8 cellular contexts compared by ENCODE assay signal in genomic region chr6:131135244-131136020, GRCh38. TPM values are rescaled to one million over a fixed set of nuclear protein-coding genes. Genes with fewer than 3 reads are reported as not detected.
DNase-seq lines count a peak whose midpoint lies in the region; ATAC-seq and TF ChIP-seq lines count a peak whose summit lies in the region.

Gene AKAP7, plus strand, starts transcription at chr6:131135467. Its CDS starts 297 bp downstream, at chr6:131135764.

- 0 out of 2 replicates have a peak within 1 kb of the TSS, but pooled peaks have one; percentile 37 for H3K9ac ChIP-seq in Karpas-422 (ENCODE audit: low read length)

- 0 out of 2 replicates have a peak, but pooled peaks cover 4% of the 10 kb centered on the region for H3K9me2 ChIP-seq in GM23338 (ENCODE audit: insufficient read depth)
- no peaks in the 10 kb centered on the region for H3K9me2 ChIP-seq in Karpas-422 (replicated peaks; ENCODE audit: insufficient read depth, low read length)

- H3K27ac Mint-ChIP-seq in GM23338: peak within 1 kb of the TSS; percentile 91

- peak within 1 kb of the TSS; percentile 93 for H3K4me2 ChIP-seq in GM23338
- H3K4me2 ChIP-seq in Karpas-422 (ENCODE audit: low read depth, low read length, poor library complexity, severe bottlenecking): peak within 1 kb of the TSS; percentile 51

- H3K4me3 ChIP-seq in GM23338: peak within 1 kb of the TSS; percentile 75
- H3K4me3 ChIP-seq in Karpas-422 (ENCODE audit: low read length): peak within 1 kb of the TSS; percentile 46; the same call in 1 of the 2 replicates
- H3K4me3 ChIP-seq in choroid plexus epithelial cell (ENCODE audit: low read depth, low read length): peak within 1 kb of the TSS; percentile 81

- peaks cover 17% of the 10 kb centered on the region for H3K4me1 Mint-ChIP-seq in GM23338

- no peaks in the 10 kb centered on the region for H3K36me3 ChIP-seq in GM23338 (ENCODE audit: insufficient read depth)
- no peaks in the 10 kb centered on the region for H3K36me3 ChIP-seq in Karpas-422 (ENCODE audit: insufficient read depth, low read length)

- H3K36me3 Mint-ChIP-seq in GM23338 (ENCODE audit: low read depth): peaks cover 5% of the 10 kb centered on the region

- peak; percentile 69 for DNase-seq in G401 (ENCODE audit: low spot score)
- DNase-seq in GM23338 (ENCODE audit: low spot score): peak; percentile 91
- no peak for DNase-seq in Karpas-422
- DNase-seq in activated CD4-positive, alpha-beta T cell treated with anti-CD3 and anti-CD28 coated beads for 1 hour: peak; percentile 27
- DNase-seq in choroid plexus epithelial cell (ENCODE audit: low read depth): peak; percentile 46
- peak; percentile 41 for DNase-seq in kidney glomerular epithelial cell (lab: John Stamatoyannopoulos, UW)
- DNase-seq in stimulated activated CD4-positive, alpha-beta T cell treated with anti-CD3 and anti-CD28 coated beads, Interleukin-15, amount 100 ng/mL, for 48 hours (ENCODE audit: low read depth in 2 of 2): peak; percentile 30 to 42
- no peak for DNase-seq in NCI-H345 treated with DMSO at 0.1 percent for 48 hours (lab: John Stamatoyannopoulos, UW; ENCODE audit: unreplicated experiment)

- ATAC-seq in GM23338: peak; percentile 89

- no peaks in the 10 kb centered on the region for H4K20me1 ChIP-seq in GM23338 (replicated peaks; ENCODE audit: insufficient read depth)
- no peaks in the 10 kb centered on the region for H4K20me1 ChIP-seq in Karpas-422 (ENCODE audit: insufficient read depth, low read depth, low read length)

- TF ChIP-seq CTCF in GM23338 (conservative IDR thresholded peaks at IDR 0.05; ENCODE audit: low read depth in 2 of 2) (no peak; a peak in 1 of 4 replicates), choroid plexus epithelial cell (conservative IDR thresholded peaks at IDR 0.05; ENCODE audit: low read depth, low read length) (no peak)

- no peaks in the 10 kb centered on the region for H3K79me2 ChIP-seq in GM23338 (replicated peaks; ENCODE audit: insufficient read depth)
- no peaks in the 10 kb centered on the region for H3K79me2 ChIP-seq in Karpas-422 (ENCODE audit: low read length)

- H3K27me3 Mint-ChIP-seq in GM23338 (ENCODE audit: insufficient read depth, low read depth, poor library complexity): peaks cover 9% of the 10 kb centered on the region

- no peaks in the 10 kb centered on the region for H3F3A ChIP-seq in GM23338 (replicated peaks; ENCODE audit: low read depth)

- H3K4me1 ChIP-seq in GM23338 (ENCODE audit: insufficient read depth) (peaks cover 21% of the 10 kb centered on the region), Karpas-422 (ENCODE audit: low read length) (peaks cover 3% of the 10 kb centered on the region; the same call in 1 of the 2 replicates)

- no peaks in the 10 kb centered on the region for H3K9me3 ChIP-seq in Karpas-422 (ENCODE audit: low read length)

- H3K27me3 ChIP-seq in GM23338 (ENCODE audit: insufficient read depth): peaks cover 17% of the 10 kb centered on the region; the same call in 1 of the 2 replicates
- H3K27me3 ChIP-seq in Karpas-422 (ENCODE audit: low read length): no peaks in the 10 kb centered on the region

- no peaks in the 10 kb centered on the region for H3K9me3 Mint-ChIP-seq in GM23338

- peak within 1 kb of the TSS; percentile 52; the same call in 1 of the 2 replicates for H3K27ac ChIP-seq in GM23338 (ENCODE audit: low read depth)
- no peak within 1 kb of the TSS for H3K27ac ChIP-seq in Karpas-422 (ENCODE audit: low read length)

- H2AFZ ChIP-seq in GM23338 (peak within 1 kb of the TSS; percentile 98), Karpas-422 (ENCODE audit: low read length) (no peak within 1 kb of the TSS)

- peak within 1 kb of the TSS; percentile 81 for H3K4me3 Mint-ChIP-seq in GM23338

- in situ Hi-C loops in G401 (cut with HindIII; ENCODE audit: low sequenced_read_pairs): no loop called here

TF ChIP-seq in GM23338, 12 proteins besides CTCF, POLR2A, EP300 and RAD21:
- TF ChIP-seq REST (IDR thresholded peaks at IDR 0.05; ENCODE audit: unreplicated experiment) (no peak), EZH2 (IDR thresholded peaks at IDR 0.05; ENCODE audit: low read depth, unreplicated experiment) (no peak), CREB1 (CRISPR knock-in tag; IDR thresholded peaks at IDR 0.05; ENCODE audit: low read depth) (peak; percentile 73), POLR2AphosphoS5 (IDR thresholded peaks at IDR 0.05; ENCODE audit: low read depth) (peak; percentile 31; the same call in 1 of the 2 replicates)

RNA-seq across cellular contexts. Expression of gene AKAP7, which starts in this region (rescaled TPM):
- total RNA-seq in G401 (2014; rRNA removed; shearing (Covaris generic)): 1.5 and 1.8 TPM in 2 replicates
- 18.4 and 20.0 TPM in 2 replicates for total RNA-seq in GM23338 (2014; rRNA removed; shearing (Covaris generic))
- 12.2 and 13.0 TPM in 2 replicates for polyA plus RNA-seq in GM23338 (2016; fragmentation: Nextera tagmentation; extraction: Ambion mirVana)
- total RNA-seq in Karpas-422 (2014; rRNA removed; shearing (Covaris generic); ENCODE audit: low replicate concordance): not detected in 2 replicates

Comparison
In these comparisons a context has a peak if more than half of its experiments do, and no peak if none do; other contexts are left out.
1. DNase-seq: peak in G401 (single experiment), GM23338 (single experiment), activated CD4-positive, alpha-beta T cell treated with anti-CD3 and anti-CD28 coated beads for 1 hour (single experiment), choroid plexus epithelial cell (single experiment), kidney glomerular epithelial cell (single experiment) and stimulated activated CD4-positive, alpha-beta T cell treated with anti-CD3 and anti-CD28 coated beads, Interleukin-15, amount 100 ng/mL, for 48 hours (2 of 2); none in Karpas-422 (single experiment) and NCI-H345 treated with DMSO at 0.1 percent for 48 hours (single experiment).
2. Peak in every context shown above with its lines, with median percentiles within 50 percentile points of each other: H3K4me3 ChIP-seq.